Comparison of ENCODE assay signal across 1 cellular context in the genomic region with DNA sequence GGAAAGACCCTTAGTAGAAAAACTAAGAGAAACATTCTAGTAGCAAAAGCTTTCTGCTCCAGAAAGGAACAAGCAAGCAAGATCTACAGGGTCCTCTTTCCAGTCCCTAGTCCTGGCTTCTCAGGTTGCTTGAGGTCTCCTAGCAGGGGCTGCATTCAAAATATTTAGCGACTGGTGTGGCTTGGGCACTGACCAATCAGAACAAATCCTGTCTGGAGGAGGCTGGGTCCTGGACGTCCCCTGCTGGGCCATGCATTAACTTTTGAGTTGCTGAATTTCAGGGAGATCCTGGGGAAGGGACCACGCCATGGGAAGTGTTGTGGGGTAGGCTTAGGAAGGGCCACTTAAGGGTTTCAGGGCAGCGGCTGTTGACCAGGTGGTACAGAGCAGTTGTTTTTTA.
TF ChIP-seq lines count a peak whose summit lies in the region.

No MANE protein-coding gene starts in this region.

TF ChIP-seq in endothelial cell of umbilical vein, 7 proteins besides CTCF, POLR2A, EP300 and RAD21:
- TF ChIP-seq FOS (IDR thresholded peaks at IDR 0.05; ENCODE audit: borderline replicate concordance, insufficient read depth, low read length): no peak
- TF ChIP-seq POLR2AphosphoS5 (IDR thresholded peaks at IDR 0.05; ENCODE audit: insufficient read depth, low read depth, low read length): no peak
- TF ChIP-seq GATA2 (IDR thresholded peaks at IDR 0.05; ENCODE audit: insufficient read depth, insufficient read length, low read depth, low read length): no peak
- no peak for TF ChIP-seq MYC (IDR thresholded peaks at IDR 0.05; ENCODE audit: low read depth, low read length)
- TF ChIP-seq EZH2 (IDR thresholded peaks at IDR 0.05; ENCODE audit: borderline replicate concordance, low read depth, low read length, severe bottlenecking): no peak
- TF ChIP-seq, protein P1, sequence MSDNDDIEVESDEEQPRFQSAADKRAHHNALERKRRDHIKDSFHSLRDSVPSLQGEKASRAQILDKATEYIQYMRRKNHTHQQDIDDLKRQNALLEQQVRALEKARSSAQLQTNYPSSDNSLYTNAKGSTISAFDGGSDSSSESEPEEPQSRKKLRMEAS (IDR thresholded peaks at IDR 0.05; ENCODE audit: insufficient read depth, insufficient read length): no peak
- TF ChIP-seq JUN (IDR thresholded peaks at IDR 0.05; ENCODE audit: borderline replicate concordance, insufficient read depth, insufficient read length, low read depth): no peak
TF ChIP-seq in endothelial cell of umbilical vein: peak in this region for 0.
